In the genomic region with DNA sequence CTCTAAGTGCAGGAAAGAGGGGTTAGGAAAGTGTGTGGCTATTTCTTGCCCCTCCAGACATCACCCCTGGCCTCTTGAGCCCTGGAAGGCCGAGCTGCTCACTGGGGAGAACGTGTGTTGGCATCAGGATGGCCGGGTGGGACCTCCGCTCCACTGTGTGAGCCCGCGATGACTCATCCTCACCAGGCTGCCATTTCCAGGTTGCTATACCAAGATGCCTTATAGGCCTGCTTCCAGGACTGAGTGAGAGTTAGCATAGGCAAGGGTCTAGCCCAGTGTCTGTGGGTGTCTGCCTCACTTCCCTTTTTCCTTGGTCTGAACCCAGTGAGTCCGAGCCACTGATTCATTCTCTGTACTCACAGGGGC, we compare ENCODE assay signal across 12 cellular contexts.
DNase-seq lines count a peak whose midpoint lies in the region; ATAC-seq, FAIRE-seq and TF ChIP-seq lines count a peak whose summit lies in the region.
"Had no signal": no experiment of that assay in that cellular context is flagged by ENCODE, and none has a peak within 500 bp of the region (broad histone marks: within the 10 kb centered on the region; RNA-seq: fewer than 3 reads in every experiment).

No MANE protein-coding gene starts in this region.

- peak overlapping the region in 1 of 2 experiments; percentile 4 for H2BK12ac ChIP-seq in mesenchymal stem cell (ENCODE audit: low read length in 2 of 2)

- intact Hi-C loops in Calu3 (cut with micrococcal nuclease; ENCODE audit: unreplicated experiment), result no loop called here

- H4K20me1 ChIP-seq in astrocyte (ENCODE audit: insufficient read depth, low read length), result no peaks in the 10 kb centered on the region

- TF ChIP-seq EP300 in A549 (IDR thresholded peaks at IDR 0.05), result no peak

- H3K27ac ChIP-seq in A549 (peak overlapping the region; percentile 13 to 81; a peak in 5 of 6 replicates), astrocyte (ENCODE audit: low read depth, low read length) (no peak overlapping the region), mesenchymal stem cell (ENCODE audit: low read length, poor library complexity, severe bottlenecking) (no peak overlapping the region)
- H3K27ac ChIP-seq: ovary had no signal

- H3K14ac ChIP-seq in mesenchymal stem cell (ENCODE audit: low read length in 2 of 2), result no peak overlapping the region

- TF ChIP-seq CTCF in A549 (IDR thresholded peaks at IDR 0.05) (no peak), astrocyte (IDR thresholded peaks at IDR 0.05; ENCODE audit: insufficient read depth, low read depth, low read length) (no peak), Calu3 (IDR thresholded peaks at IDR 0.05; ENCODE audit: unreplicated experiment) (no peak)

- peak in 1 of 2 experiments; percentile 62; a peak in 3 of 6 replicates for ATAC-seq in A549
- no peak for ATAC-seq in GM18511 (IDR thresholded peaks at IDR 0.05; ENCODE audit: unreplicated experiment)

- H3K36me3 ChIP-seq in astrocyte (ENCODE audit: insufficient read depth, low read length), result no peaks in the 10 kb centered on the region
- no peaks in the 10 kb centered on the region for H3K36me3 ChIP-seq in mesenchymal stem cell (ENCODE audit: control insufficient read depth in 1 of 2, insufficient read depth in 2 of 2, low read depth in 1 of 2, low read length in 2 of 2)
- H3K36me3 ChIP-seq: ovary had no signal

- H3K27ac Mint-ChIP-seq in astrocyte (ENCODE audit: unreplicated experiment) (no peak overlapping the region), Calu3 (ENCODE audit: unreplicated experiment) (no peak overlapping the region)

- H2BK15ac ChIP-seq in mesenchymal stem cell (ENCODE audit: low read depth, poor library complexity, severe bottlenecking), result no peak overlapping the region

- BruUV-seq in Calu3 (replicated peaks; lab: Mats Ljungman, UMichigan), result no TSS peak

- H2AFZ ChIP-seq in astrocyte (ENCODE audit: low read depth, low read length) (peak overlapping the region; percentile 32), mesenchymal stem cell (ENCODE audit: low read depth, low read length) (no peak overlapping the region)

- DNase-seq in A549 (ENCODE audit: low read depth in 1 of 2, low spot score in 1 of 2) (no peak), HT1080 (ENCODE audit: low read depth) (peak; percentile 82), astrocyte (ENCODE audit: low read depth) (peak; percentile 55), mesenchymal stem cell (no peak), hypothalamus (lab: John Stamatoyannopoulos, UW) (no peak), hepatic stellate cell (ENCODE audit: low spot score) (no peak), Calu3 (no peak)
- DNase-seq: glutamatergic neuron, ovary, T-helper 9 cell had no signal

- H3K4me1 ChIP-seq in A549, result peaks cover 24% of the 10 kb centered on the region
- peaks cover 8% of the 10 kb centered on the region for H3K4me1 ChIP-seq in astrocyte (ENCODE audit: insufficient read depth, low read length)
- peaks cover 5% of the 10 kb centered on the region for H3K4me1 ChIP-seq in mesenchymal stem cell (ENCODE audit: control insufficient read depth, insufficient read depth, low read depth, low read length)

- H3K9me3 ChIP-seq in A549, result no peaks in the 10 kb centered on the region; the same call in 2 of the 3 replicates
- H3K9me3 ChIP-seq in astrocyte (ENCODE audit: insufficient read depth, low read depth, low read length), result no peaks in the 10 kb centered on the region
- H3K9me3 ChIP-seq in mesenchymal stem cell (ENCODE audit: control insufficient read depth, low read length), result peaks cover 1% of the 10 kb centered on the region
- H3K9me3 ChIP-seq: ovary had no signal

- H3K27me3 ChIP-seq in astrocyte (ENCODE audit: insufficient read depth, low read length) (no peaks in the 10 kb centered on the region), mesenchymal stem cell (ENCODE audit: control insufficient read depth in 1 of 2, insufficient read depth in 1 of 2, low read length in 2 of 2) (no peaks in the 10 kb centered on the region)
- H3K27me3 ChIP-seq: ovary had no signal

- H3K18ac ChIP-seq in mesenchymal stem cell (ENCODE audit: low read depth in 1 of 2, low read length in 2 of 2), result peak overlapping the region; percentile 3 to 63

- no peak overlapping the region for H2AK5ac ChIP-seq in mesenchymal stem cell (ENCODE audit: low read length, severe bottlenecking)

- no peak overlapping the region for H3K4me3 Mint-ChIP-seq in astrocyte (ENCODE audit: unreplicated experiment)
- no peak overlapping the region for H3K4me3 Mint-ChIP-seq in Calu3 (ENCODE audit: low read depth, unreplicated experiment)

- H2BK120ac ChIP-seq in mesenchymal stem cell (ENCODE audit: low read depth, low read length), result no peak overlapping the region

- CTCF ChIA-PET in A549 (lab: Yijun Ruan, JAX), result interaction anchor here (1.3 to 3.2 kb wide), 4 partner anchors 10 to 253 kb away, joined by 4 to 10 read pairs (median 5); no protein-coding TSS in a partner anchor
- CTCF ChIA-PET in Calu3 (lab: Charles Lee), result interaction anchor here (0.6 to 0.8 kb wide), 3 partner anchors 11 to 324 kb away, joined by 3 to 7 read pairs (median 3); no protein-coding TSS in a partner anchor

- H3K4me1 Mint-ChIP-seq in astrocyte (ENCODE audit: low read depth, unreplicated experiment), result peaks cover 12% of the 10 kb centered on the region
- H3K4me1 Mint-ChIP-seq in Calu3 (ENCODE audit: low read depth, unreplicated experiment), result peaks cover 28% of the 10 kb centered on the region

- no peak for TF ChIP-seq RAD21 in A549 (conservative IDR thresholded peaks at IDR 0.05 in 1 of 2, IDR thresholded peaks at IDR 0.05 in 1 of 2)

- H3K79me1 ChIP-seq in mesenchymal stem cell (replicated peaks; ENCODE audit: low read length, poor library complexity, severe bottlenecking), result no peaks in the 10 kb centered on the region

- H3K23ac ChIP-seq in mesenchymal stem cell (ENCODE audit: low read length in 2 of 2), result no peak overlapping the region

- H3K4me2 ChIP-seq in A549 (0 out of 3 replicates have a peak overlapping the region, but pooled peaks have one; percentile 10), astrocyte (ENCODE audit: low read length) (no peak overlapping the region), mesenchymal stem cell (ENCODE audit: low read length, poor library complexity, severe bottlenecking) (no peak overlapping the region)

- FAIRE-seq in A549 (lab: Jason Lieb, UNC) (no peak), astrocyte (lab: Jason Lieb, UNC) (no peak)
- FAIRE-seq: GM18507 had no signal

- H4K91ac ChIP-seq in mesenchymal stem cell (ENCODE audit: low read length), result peak overlapping the region; percentile 18

- peaks cover 31% of the 10 kb centered on the region for H3K27me3 Mint-ChIP-seq in astrocyte (ENCODE audit: low read depth, unreplicated experiment)
- no peaks in the 10 kb centered on the region for H3K27me3 Mint-ChIP-seq in Calu3 (ENCODE audit: unreplicated experiment)

- no peak overlapping the region for H3K9ac ChIP-seq in astrocyte (ENCODE audit: low read length)
- peak overlapping the region; percentile 5 for H3K9ac ChIP-seq in mesenchymal stem cell (ENCODE audit: low read length)

- 51% methylated on average over 6 of the region's 7 CpGs for WGBS in A549 (ENCODE audit: missing lambda C conversion rate)
- WGBS in mesenchymal stem cell, result 70% methylated on average over 7 of the region's 7 CpGs

- H4K8ac ChIP-seq in mesenchymal stem cell (ENCODE audit: low read length), result no peak overlapping the region

- H3K36me3 Mint-ChIP-seq in astrocyte (ENCODE audit: low read depth, unreplicated experiment) (peaks cover 2% of the 10 kb centered on the region), Calu3 (ENCODE audit: insufficient read depth, unreplicated experiment) (no peaks in the 10 kb centered on the region)

- H3K79me2 ChIP-seq in astrocyte (ENCODE audit: insufficient read depth, low read length), result no peaks in the 10 kb centered on the region

- no peak for TF ChIP-seq POLR2A in A549 (IDR thresholded peaks at IDR 0.05; ENCODE audit: low read length)

- H3K9me3 Mint-ChIP-seq in astrocyte (ENCODE audit: unreplicated experiment) (peaks cover 6% of the 10 kb centered on the region), Calu3 (ENCODE audit: low read depth, unreplicated experiment) (no peaks in the 10 kb centered on the region)

- POLR2A ChIA-PET in A549 (lab: Yijun Ruan, JAX), result no interaction called here

- H3K4me3 ChIP-seq in A549, result no peak overlapping the region
- H3K4me3 ChIP-seq in astrocyte (ENCODE audit: insufficient read depth, low read depth, low read length), result no peak overlapping the region
- H3K4me3 ChIP-seq in mesenchymal stem cell (ENCODE audit: insufficient read depth in 1 of 2, low read depth in 1 of 2, low read length in 2 of 2), result no peak overlapping the region
- H3K4me3 ChIP-seq: ovary had no signal

- H2BK5ac ChIP-seq in mesenchymal stem cell (ENCODE audit: low read depth, low read length, poor library complexity, severe bottlenecking), result no peak overlapping the region

- peak overlapping the region in 1 of 2 experiments; percentile 46 for H3K4ac ChIP-seq in mesenchymal stem cell (ENCODE audit: low read depth in 1 of 2, low read length in 2 of 2)

TF ChIP-seq in A549, 52 proteins besides CTCF, POLR2A, EP300 and RAD21:
- TF ChIP-seq GATA3 (IDR thresholded peaks at IDR 0.05; ENCODE audit: borderline replicate concordance) (no peak), FOSL2 (IDR thresholded peaks at IDR 0.05) (no peak), FOSL2 (CRISPR knock-in tag; IDR thresholded peaks at IDR 0.05) (peak; percentile 71)

Comparison
In these comparisons a context has a peak if more than half of its experiments do, and no peak if none do; other contexts are left out.
1. DNase-seq: peak in HT1080 (single experiment) and astrocyte (single experiment); none in A549 (0 of 2), mesenchymal stem cell (single experiment), hypothalamus (0 of 51), hepatic stellate cell (single experiment) and Calu3 (single experiment).
2. H3K27ac ChIP-seq: peak in A549 (2 of 2); none in astrocyte (single experiment) and mesenchymal stem cell (single experiment).